23 cellular contexts compared by ENCODE assay signal in genomic region chr4:184962125-184962638, GRCh38. TPM values are rescaled to one million over a fixed set of nuclear protein-coding genes. Genes with fewer than 3 reads are reported as not detected.
"Had no signal": no experiment of that assay in that cellular context is flagged by ENCODE, and none has a peak within 500 bp of the region (broad histone marks: within the 10 kb centered on the region; RNA-seq: fewer than 3 reads in every experiment).

No MANE protein-coding gene starts in this region.

- DNase-seq: activated CD4-positive, alpha-beta T cell treated with anti-CD3 and anti-CD28 coated beads for 48 hours; activated CD4-positive, alpha-beta T cell treated with anti-CD3 and anti-CD28 coated beads, Interleukin-2, amount 50 U/mL, for 4 hours; activated CD8-positive, alpha-beta T cell treated with anti-CD3 and anti-CD28 coated beads, Interleukin-2, amount 10 ng/mL, durations not matched to agents 7 days and 5 days; activated effector memory CD4-positive, alpha-beta T cell treated with anti-CD3 and anti-CD28 coated beads, Interleukin-2, amount 50 U/mL, for 16 hours; activated naive CD4-positive, alpha-beta T cell treated with Interleukin-2 at 50 U/mL for 16 hours; activated T-cell treated with anti-CD3 and anti-CD28 coated beads, Interleukin-2, amount 50 U/mL, for 4 hours; amygdala; MM.1S; NCI-H1105; NCI-H1436; NCI-H1694 treated with DMSO at 0.1 percent for 48 hours; NCI-H2029 treated with DMSO at 0.1 percent for 48 hours; NK-92 treated with Interleukin-12 subunit alpha and Interleukin-12 subunit beta, amount 100 ng/mL, for 24 hours; OCI-M1; SK-N-SH; SW 1271 had no signal

- H3K9ac ChIP-seq: SK-N-SH had no signal

- H3K4me3 ChIP-seq: SJCRH30 had no signal

- H3K36me3 ChIP-seq: SJCRH30 had no signal

- H3K4me2 ChIP-seq: SK-N-SH had no signal

- H3K4me1 ChIP-seq: SJCRH30 had no signal

- H3K27ac Mint-ChIP-seq: activated CD8-positive, alpha-beta T cell treated with anti-CD3 and anti-CD28 coated beads, Interleukin-2, amount 10 ng/mL, durations not matched to agents 7 days and 5 days; activated naive CD4-positive, alpha-beta T cell treated with anti-CD3 and anti-CD28 coated beads, Interleukin-2, amount 50 U/mL, for 72 hours; brain had no signal

- H3K4me3 Mint-ChIP-seq: activated CD8-positive, alpha-beta T cell treated with anti-CD3 and anti-CD28 coated beads, Interleukin-2, amount 10 ng/mL, durations not matched to agents 7 days and 5 days; activated T-cell treated with anti-CD3 and anti-CD28 coated beads, Interleukin-2, amount 50 U/mL, for 4 hours; brain; central memory CD8-positive, alpha-beta T cell had no signal

- H3K27me3 ChIP-seq: SJCRH30 had no signal

- H3K9me3 ChIP-seq: SJCRH30, SK-N-SH had no signal

- H3K27ac ChIP-seq: SJCRH30 had no signal

RNA-seq across cellular contexts. Expression of gene HELT, which starts 56.1 kb away (rescaled TPM):
- total RNA-seq: activated CD8-positive, alpha-beta T cell treated with anti-CD3 and anti-CD28 coated beads, Interleukin-2, amount 10 ng/mL, durations not matched to agents 7 days and 5 days; activated naive CD4-positive, alpha-beta T cell treated with anti-CD3 and anti-CD28 coated beads, Interleukin-2, amount 50 U/mL, for 72 hours; activated T-cell treated with anti-CD3 and anti-CD28 coated beads, Interleukin-2, amount 50 U/mL, for 4 hours; astrocyte; Right ventricle myocardium inferior; SJCRH30; T-helper 1 cell treated with Interleukin-12 subunit alpha and Interleukin-12 subunit beta and Interleukin-4 antibody, amounts not matched to agents 30 ng/mL and 1 ng/mL, for 36 hours had no signal
- polyA plus RNA-seq: SK-N-SH had no signal
